Comparison of ENCODE assay signal across 1 cellular context in the genomic region with DNA sequence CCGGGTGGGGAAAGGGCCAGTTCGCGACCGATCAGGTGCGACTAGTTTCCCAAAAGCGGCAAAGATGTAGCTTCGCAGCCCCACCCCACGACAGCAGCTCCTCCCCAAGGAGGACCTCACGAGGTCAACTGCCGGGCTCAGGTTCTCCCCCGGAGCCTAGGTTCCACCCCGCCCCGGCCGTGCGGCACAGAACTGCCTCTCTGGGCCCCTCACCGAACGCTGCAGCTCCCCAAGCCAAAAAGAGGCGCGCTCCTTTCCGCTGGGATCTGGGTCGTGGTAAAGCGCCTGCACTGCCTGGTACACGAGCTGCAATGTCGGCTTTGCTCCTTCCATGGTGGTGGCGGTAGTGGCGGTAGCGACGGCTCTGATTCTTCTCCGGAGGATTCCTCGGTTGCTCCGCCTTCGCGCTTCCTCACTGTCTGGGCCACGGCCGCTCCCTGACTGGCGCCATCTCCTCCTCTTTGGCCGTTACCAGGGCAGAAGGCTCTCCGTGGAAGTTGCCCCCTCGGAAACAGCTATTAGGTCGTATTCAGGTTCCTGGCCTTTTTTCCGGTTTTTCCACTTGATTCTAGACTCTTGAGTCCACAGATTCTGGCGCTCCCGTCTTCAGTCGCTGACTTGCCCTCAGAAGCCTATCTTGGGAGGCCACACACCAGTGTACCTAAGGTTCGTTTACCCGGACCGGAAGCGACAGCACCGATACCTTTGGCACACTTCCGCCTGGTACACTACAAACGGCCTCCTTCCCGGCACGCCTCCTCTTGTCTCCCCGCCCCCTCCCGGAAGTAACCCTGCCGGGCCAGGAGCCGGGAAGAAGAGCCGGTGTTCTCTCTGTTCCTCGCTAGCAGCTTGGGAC.
TF ChIP-seq lines count a peak whose summit lies in the region.

A gene (minus strand): TSS at position 674 of the 856 bp plus-strand sequence. CDS start 341 bp downstream, at position 333.

TF ChIP-seq in K562, 482 proteins besides CTCF, POLR2A, EP300 and RAD21 (continued from another document and continues in another):
- TF ChIP-seq GABPB2 (CRISPR knock-in tag; conservative IDR thresholded peaks at IDR 0.05): peak; percentile 77; the same call in 1 of the 2 replicates
- peak; percentile 78 for TF ChIP-seq KAT8 (IDR thresholded peaks at IDR 0.05; ENCODE audit: low read depth)
- peak; percentile 83 for TF ChIP-seq DPF2 (IDR thresholded peaks at IDR 0.05)
- TF ChIP-seq ZNF263 (CRISPR knock-in tag; IDR thresholded peaks at IDR 0.05; ENCODE audit: borderline replicate concordance): peak; percentile 92
- TF ChIP-seq MECOM (CRISPR knock-in tag; IDR thresholded peaks at IDR 0.05): peak; percentile 61; the same call in 1 of the 2 replicates
- peak; percentile 94 for TF ChIP-seq KAT7 (CRISPR knock-in tag; IDR thresholded peaks at IDR 0.05; ENCODE audit: borderline replicate concordance)
- TF ChIP-seq, protein P1, sequence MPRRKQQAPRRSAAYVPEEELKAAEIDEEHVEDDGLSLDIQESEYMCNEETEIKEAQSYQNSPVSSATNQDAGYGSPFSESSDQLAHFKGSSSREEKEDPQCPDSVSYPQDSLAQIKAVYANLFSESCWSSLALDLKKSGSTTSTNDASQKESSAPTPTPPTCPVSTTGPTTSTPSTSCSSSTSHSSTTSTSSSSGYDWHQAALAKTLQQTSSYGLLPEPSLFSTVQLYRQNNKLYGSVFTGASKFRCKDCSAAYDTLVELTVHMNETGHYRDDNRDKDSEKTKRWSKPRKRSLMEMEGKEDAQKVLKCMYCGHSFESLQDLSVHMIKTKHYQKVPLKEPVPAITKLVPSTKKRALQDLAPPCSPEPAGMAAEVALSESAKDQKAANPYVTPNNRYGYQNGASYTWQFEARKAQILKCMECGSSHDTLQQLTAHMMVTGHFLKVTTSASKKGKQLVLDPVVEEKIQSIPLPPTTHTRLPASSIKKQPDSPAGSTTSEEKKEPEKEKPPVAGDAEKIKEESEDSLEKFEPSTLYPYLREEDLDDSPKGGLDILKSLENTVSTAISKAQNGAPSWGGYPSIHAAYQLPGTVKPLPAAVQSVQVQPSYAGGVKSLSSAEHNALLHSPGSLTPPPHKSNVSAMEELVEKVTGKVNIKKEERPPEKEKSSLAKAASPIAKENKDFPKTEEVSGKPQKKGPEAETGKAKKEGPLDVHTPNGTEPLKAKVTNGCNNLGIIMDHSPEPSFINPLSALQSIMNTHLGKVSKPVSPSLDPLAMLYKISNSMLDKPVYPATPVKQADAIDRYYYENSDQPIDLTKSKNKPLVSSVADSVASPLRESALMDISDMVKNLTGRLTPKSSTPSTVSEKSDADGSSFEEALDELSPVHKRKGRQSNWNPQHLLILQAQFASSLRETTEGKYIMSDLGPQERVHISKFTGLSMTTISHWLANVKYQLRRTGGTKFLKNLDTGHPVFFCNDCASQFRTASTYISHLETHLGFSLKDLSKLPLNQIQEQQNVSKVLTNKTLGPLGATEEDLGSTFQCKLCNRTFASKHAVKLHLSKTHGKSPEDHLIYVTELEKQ (CRISPR knock-in tag; IDR thresholded peaks at IDR 0.05): no peak
- TF ChIP-seq, protein P2, sequence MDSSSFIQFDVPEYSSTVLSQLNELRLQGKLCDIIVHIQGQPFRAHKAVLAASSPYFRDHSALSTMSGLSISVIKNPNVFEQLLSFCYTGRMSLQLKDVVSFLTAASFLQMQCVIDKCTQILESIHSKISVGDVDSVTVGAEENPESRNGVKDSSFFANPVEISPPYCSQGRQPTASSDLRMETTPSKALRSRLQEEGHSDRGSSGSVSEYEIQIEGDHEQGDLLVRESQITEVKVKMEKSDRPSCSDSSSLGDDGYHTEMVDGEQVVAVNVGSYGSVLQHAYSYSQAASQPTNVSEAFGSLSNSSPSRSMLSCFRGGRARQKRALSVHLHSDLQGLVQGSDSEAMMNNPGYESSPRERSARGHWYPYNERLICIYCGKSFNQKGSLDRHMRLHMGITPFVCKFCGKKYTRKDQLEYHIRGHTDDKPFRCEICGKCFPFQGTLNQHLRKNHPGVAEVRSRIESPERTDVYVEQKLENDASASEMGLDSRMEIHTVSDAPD (CRISPR knock-in tag; IDR thresholded peaks at IDR 0.05): no peak
- TF ChIP-seq, protein P3, sequence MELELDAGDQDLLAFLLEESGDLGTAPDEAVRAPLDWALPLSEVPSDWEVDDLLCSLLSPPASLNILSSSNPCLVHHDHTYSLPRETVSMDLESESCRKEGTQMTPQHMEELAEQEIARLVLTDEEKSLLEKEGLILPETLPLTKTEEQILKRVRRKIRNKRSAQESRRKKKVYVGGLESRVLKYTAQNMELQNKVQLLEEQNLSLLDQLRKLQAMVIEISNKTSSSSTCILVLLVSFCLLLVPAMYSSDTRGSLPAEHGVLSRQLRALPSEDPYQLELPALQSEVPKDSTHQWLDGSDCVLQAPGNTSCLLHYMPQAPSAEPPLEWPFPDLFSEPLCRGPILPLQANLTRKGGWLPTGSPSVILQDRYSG (tag; conservative IDR thresholded peaks at IDR 0.05; ENCODE audit: low read depth): peak; percentile 64; the same call in 1 of the 2 replicates
- no peak for TF ChIP-seq ZNF146 (CRISPR knock-in tag; IDR thresholded peaks at IDR 0.05; ENCODE audit: unreplicated experiment)
- TF ChIP-seq HMGN3 (IDR thresholded peaks at IDR 0.05; ENCODE audit: borderline replicate concordance, extremely low read depth, insufficient read length, low read depth, low read length): peak; percentile 56
- TF ChIP-seq RFX1 (IDR thresholded peaks at IDR 0.05): peak; percentile 86
- TF ChIP-seq, protein P4, sequence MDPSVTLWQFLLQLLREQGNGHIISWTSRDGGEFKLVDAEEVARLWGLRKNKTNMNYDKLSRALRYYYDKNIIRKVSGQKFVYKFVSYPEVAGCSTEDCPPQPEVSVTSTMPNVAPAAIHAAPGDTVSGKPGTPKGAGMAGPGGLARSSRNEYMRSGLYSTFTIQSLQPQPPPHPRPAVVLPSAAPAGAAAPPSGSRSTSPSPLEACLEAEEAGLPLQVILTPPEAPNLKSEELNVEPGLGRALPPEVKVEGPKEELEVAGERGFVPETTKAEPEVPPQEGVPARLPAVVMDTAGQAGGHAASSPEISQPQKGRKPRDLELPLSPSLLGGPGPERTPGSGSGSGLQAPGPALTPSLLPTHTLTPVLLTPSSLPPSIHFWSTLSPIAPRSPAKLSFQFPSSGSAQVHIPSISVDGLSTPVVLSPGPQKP (CRISPR knock-in tag; IDR thresholded peaks at IDR 0.05): no peak
- TF ChIP-seq, protein P5, sequence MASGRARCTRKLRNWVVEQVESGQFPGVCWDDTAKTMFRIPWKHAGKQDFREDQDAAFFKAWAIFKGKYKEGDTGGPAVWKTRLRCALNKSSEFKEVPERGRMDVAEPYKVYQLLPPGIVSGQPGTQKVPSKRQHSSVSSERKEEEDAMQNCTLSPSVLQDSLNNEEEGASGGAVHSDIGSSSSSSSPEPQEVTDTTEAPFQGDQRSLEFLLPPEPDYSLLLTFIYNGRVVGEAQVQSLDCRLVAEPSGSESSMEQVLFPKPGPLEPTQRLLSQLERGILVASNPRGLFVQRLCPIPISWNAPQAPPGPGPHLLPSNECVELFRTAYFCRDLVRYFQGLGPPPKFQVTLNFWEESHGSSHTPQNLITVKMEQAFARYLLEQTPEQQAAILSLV (tag; IDR thresholded peaks at IDR 0.05): no peak
- TF ChIP-seq CHCHD3 (CRISPR knock-in tag; IDR thresholded peaks at IDR 0.05): peak; percentile 88
- TF ChIP-seq KLF1 (tag; IDR thresholded peaks at IDR 0.05): peak; percentile 98
- TF ChIP-seq OTX1 (CRISPR knock-in tag; IDR thresholded peaks at IDR 0.05): peak; percentile 87; the same call in 1 of the 2 replicates
- TF ChIP-seq, protein P6, sequence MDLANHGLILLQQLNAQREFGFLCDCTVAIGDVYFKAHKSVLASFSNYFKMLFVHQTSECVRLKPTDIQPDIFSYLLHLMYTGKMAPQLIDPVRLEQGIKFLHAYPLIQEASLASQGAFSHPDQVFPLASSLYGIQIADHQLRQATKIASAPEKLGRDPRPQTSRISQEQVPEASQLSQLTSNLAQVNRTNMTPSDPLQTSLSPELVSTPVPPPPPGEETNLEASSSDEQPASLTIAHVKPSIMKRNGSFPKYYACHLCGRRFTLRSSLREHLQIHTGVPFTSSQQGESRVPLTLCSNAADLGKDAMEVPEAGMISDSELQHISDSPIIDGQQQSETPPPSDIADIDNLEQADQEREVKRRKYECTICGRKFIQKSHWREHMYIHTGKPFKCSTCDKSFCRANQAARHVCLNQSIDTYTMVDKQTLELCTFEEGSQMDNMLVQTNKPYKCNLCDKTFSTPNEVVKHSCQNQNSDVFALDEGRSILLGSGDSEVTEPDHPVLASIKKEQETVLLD (IDR thresholded peaks at IDR 0.05): no peak; the same call in 1 of the 2 replicates
- TF ChIP-seq FOSL1 (tag; conservative IDR thresholded peaks at IDR 0.05): peak; percentile 62
- TF ChIP-seq ETV1 (tag; conservative IDR thresholded peaks at IDR 0.05; ENCODE audit: low read depth): peak; percentile 100
- TF ChIP-seq MIER1 (IDR thresholded peaks at IDR 0.05; ENCODE audit: low read depth): peak; percentile 86; the same call in 1 of the 2 replicates
- TF ChIP-seq ZNF316 (IDR thresholded peaks at IDR 0.05): peak; percentile 47; the same call in 1 of the 2 replicates
- TF ChIP-seq, protein P7, sequence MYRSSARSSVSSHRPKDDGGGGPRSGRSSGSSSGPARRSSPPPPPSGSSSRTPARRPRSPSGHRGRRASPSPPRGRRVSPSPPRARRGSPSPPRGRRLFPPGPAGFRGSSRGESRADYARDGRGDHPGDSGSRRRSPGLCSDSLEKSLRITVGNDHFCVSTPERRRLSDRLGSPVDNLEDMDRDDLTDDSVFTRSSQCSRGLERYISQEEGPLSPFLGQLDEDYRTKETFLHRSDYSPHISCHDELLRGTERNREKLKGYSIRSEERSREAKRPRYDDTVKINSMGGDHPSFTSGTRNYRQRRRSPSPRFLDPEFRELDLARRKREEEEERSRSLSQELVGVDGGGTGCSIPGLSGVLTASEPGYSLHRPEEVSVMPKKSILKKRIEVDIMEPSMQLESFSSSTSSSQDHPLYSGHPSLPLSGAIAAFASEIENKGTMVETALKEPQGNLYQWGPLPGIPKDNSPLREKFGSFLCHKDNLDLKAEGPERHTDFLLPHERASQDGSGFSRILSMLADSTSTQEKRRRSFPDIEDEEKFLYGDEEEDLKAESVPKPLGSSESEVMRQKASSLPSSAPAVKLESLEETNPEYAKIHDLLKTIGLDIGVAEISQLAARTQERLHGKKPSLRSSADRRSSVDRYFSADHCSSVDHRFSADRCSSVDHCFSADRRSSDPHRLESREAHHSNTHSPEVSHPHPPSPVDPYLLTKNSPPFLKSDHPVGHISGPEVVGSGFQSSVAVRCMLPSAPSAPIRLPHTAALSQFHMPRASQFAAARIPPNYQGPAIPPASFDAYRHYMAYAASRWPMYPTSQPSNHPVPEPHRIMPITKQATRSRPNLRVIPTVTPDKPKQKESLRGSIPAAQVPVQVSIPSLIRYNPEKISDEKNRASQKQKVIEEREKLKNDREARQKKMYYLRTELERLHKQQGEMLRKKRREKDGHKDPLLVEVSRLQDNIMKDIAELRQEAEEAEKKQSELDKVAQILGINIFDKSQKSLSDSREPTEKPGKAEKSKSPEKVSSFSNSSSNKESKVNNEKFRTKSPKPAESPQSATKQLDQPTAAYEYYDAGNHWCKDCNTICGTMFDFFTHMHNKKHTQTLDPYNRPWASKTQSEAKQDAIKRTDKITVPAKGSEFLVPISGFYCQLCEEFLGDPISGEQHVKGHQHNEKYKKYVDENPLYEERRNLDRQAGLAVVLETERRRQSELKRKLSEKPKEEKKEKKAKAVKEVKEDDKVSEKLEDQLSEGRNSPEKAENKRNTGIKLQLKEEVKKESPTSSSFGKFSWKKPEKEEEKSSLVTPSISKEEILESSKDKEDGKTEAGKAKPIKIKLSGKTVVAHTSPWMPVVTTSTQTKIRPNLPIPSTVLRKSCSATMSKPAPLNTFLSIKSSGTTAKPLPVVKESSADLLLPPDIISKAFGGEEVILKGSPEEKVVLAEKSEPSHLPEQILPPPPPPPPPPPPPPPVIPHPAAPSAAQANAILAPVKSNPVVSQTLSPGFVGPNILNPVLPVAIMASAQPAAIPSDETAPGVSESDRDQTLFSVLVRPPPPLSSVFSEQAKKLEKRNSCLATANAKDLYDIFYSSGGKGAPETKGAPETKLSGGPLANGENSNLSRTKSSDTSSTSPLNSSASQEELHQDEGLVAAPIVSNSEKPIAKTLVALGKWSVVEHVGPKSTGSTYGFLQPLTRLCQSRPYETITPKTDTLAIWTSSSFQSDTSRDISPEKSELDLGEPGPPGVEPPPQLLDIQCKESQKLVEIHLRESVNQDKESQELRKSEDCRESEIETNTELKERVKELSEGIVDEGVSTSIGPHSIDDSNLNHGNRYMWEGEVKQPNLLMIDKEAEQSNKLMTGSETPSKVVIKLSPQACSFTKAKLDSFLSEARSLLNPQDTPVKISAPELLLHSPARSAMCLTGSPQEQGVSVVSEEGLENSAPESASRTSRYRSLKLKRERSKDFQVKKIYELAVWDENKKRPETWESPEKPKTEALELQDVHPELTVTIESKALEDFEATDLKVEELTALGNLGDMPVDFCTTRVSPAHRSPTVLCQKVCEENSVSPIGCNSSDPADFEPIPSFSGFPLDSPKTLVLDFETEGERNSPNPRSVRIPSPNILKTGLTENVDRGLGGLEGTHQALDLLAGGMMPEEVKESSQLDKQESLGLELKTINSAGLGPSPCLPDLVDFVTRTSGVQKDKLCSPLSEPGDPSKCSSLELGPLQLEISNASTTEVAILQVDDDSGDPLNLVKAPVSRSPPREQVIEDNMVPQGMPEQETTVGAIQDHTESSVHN (IDR thresholded peaks at IDR 0.05; ENCODE audit: borderline replicate concordance in 1 of 2, low read depth in 1 of 2): 0 out of 4 replicates have a peak, but pooled peaks of 1 of the 2 experiments have one; percentile 61
- TF ChIP-seq ZNF785 (CRISPR knock-in tag; IDR thresholded peaks at IDR 0.05): no peak
- TF ChIP-seq ZNF121 (CRISPR knock-in tag; conservative IDR thresholded peaks at IDR 0.05): 0 out of 2 replicates have a peak, but pooled peaks have one; percentile 6
- TF ChIP-seq NR3C1 (CRISPR knock-in tag; IDR thresholded peaks at IDR 0.05): no peak; the same call in 1 of the 2 replicates
- no peak for TF ChIP-seq NFE2L1 (tag; IDR thresholded peaks at IDR 0.05; ENCODE audit: borderline replicate concordance, low read depth)
- TF ChIP-seq HNRNPL (IDR thresholded peaks at IDR 0.05; ENCODE audit: low read depth, low read length): no peak
- TF ChIP-seq, protein P8, sequence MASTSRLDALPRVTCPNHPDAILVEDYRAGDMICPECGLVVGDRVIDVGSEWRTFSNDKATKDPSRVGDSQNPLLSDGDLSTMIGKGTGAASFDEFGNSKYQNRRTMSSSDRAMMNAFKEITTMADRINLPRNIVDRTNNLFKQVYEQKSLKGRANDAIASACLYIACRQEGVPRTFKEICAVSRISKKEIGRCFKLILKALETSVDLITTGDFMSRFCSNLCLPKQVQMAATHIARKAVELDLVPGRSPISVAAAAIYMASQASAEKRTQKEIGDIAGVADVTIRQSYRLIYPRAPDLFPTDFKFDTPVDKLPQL (IDR thresholded peaks at IDR 0.05; ENCODE audit: extremely low read depth, insufficient read length): peak; percentile 75
- TF ChIP-seq TEAD1 (CRISPR knock-in tag; IDR thresholded peaks at IDR 0.05): peak; percentile 14 to 86; a peak in 2 of 4 replicates
- TF ChIP-seq, protein P9, sequence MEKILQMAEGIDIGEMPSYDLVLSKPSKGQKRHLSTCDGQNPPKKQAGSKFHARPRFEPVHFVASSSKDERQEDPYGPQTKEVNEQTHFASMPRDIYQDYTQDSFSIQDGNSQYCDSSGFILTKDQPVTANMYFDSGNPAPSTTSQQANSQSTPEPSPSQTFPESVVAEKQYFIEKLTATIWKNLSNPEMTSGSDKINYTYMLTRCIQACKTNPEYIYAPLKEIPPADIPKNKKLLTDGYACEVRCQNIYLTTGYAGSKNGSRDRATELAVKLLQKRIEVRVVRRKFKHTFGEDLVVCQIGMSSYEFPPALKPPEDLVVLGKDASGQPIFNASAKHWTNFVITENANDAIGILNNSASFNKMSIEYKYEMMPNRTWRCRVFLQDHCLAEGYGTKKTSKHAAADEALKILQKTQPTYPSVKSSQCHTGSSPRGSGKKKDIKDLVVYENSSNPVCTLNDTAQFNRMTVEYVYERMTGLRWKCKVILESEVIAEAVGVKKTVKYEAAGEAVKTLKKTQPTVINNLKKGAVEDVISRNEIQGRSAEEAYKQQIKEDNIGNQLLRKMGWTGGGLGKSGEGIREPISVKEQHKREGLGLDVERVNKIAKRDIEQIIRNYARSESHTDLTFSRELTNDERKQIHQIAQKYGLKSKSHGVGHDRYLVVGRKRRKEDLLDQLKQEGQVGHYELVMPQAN (IDR thresholded peaks at IDR 0.05; ENCODE audit: borderline replicate concordance): peak; percentile 92
